ENCODE assay signal across 8 cellular contexts in the genomic region with DNA sequence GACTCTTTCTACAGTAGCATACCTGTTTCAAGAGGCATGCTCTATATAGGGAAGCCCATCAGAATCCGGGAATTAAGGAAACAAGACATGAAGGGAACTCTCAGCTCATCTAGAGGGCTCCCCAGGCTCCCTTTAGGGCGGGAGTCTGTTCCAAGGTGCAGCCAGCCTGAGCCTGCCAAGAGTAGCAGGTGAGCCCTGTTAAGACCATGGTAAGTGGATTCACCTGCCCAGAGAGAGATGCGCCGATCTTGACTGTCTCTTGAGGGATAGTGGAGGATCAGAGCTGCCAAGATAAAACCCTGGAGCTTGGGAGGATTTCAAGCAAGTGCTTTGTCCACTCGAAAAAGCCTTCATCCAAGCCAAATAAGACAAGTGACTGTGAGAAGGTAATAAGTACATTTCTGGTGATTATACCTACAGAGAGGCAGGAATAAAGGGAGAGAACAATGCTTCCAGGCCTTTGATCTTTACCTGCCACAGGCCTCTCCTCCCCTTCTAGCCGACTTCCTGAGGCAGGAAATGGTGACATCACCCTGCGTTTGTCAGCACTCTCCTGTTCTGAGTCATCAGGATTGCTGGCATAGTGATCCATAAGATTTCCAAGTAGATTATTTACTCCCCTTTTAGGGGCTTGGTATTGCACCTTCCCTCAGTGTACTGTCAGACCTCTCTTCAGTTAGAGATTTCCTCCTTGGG. TPM values are rescaled to one million over a fixed set of nuclear protein-coding genes. Genes with fewer than 3 reads are reported as not detected.
DNase-seq lines count a peak whose midpoint lies in the region; ATAC-seq, FAIRE-seq and TF ChIP-seq lines count a peak whose summit lies in the region.

No MANE protein-coding gene starts in this region.

- H3K9me3 ChIP-seq in adipocyte (ENCODE audit: control insufficient read depth, low read length) (peaks cover 27% of the 10 kb centered on the region), lung (ENCODE audit: control insufficient read depth in 2 of 2, insufficient read depth in 1 of 2, low read length in 1 of 2) (no peaks in the 10 kb centered on the region)

- no peak overlapping the region for H3K9ac ChIP-seq in adipocyte (ENCODE audit: low read length)

- no peak for TF ChIP-seq POLR2A in GM12892 (IDR thresholded peaks at IDR 0.05; ENCODE audit: low read depth, low read length)

- ATAC-seq in lung (ENCODE audit: insufficient read depth, low FRiP score), result peak; percentile 80

- no peak for TF ChIP-seq CTCF in lung (IDR thresholded peaks at IDR 0.05; ENCODE audit: control extremely low read depth, extremely low read depth)
- no peak for TF ChIP-seq CTCF in D721Med (IDR thresholded peaks at IDR 0.05; ENCODE audit: insufficient read depth, missing control alignments)

- H3K27ac ChIP-seq in lung (ENCODE audit: low read depth in 1 of 2, low read length in 1 of 2), result peak overlapping the region in 1 of 2 donors; percentile 50

- H3K4me3 ChIP-seq in Jurkat, Clone E6-1 (ENCODE audit: low read length), result no peak overlapping the region
- H3K4me3 ChIP-seq in adipocyte (ENCODE audit: low read length) (no peak overlapping the region), lung (no peak overlapping the region)

- H3K27me3 ChIP-seq in adipocyte (replicated peaks; ENCODE audit: control insufficient read depth, insufficient read depth, low read length), result no peaks in the 10 kb centered on the region
- no peaks in the 10 kb centered on the region for H3K27me3 ChIP-seq in lung (ENCODE audit: control insufficient read depth, insufficient read depth)

- H3K36me3 ChIP-seq in adipocyte (ENCODE audit: control insufficient read depth, insufficient read depth, low read length, severe bottlenecking), result no peaks in the 10 kb centered on the region
- no peaks in the 10 kb centered on the region for H3K36me3 ChIP-seq in lung (ENCODE audit: control insufficient read depth in 2 of 2, insufficient read depth in 2 of 2, low read length in 2 of 2)

- H3K4me1 ChIP-seq in adipocyte (ENCODE audit: control insufficient read depth, insufficient read depth, low read length), result no peaks in the 10 kb centered on the region
- no peaks in the 10 kb centered on the region for H3K4me1 ChIP-seq in lung (ENCODE audit: control insufficient read depth in 2 of 2, insufficient read depth in 2 of 2, low read length in 2 of 2)

- peak; percentile 68 to 92 (median 76) for DNase-seq in NCI-H1417 (lab: John Stamatoyannopoulos, UW)
- no peak for DNase-seq in NCI-H1417 treated with DMSO at 0.1 percent for 48 hours (lab: John Stamatoyannopoulos, UW)
- peak; percentile 25 for DNase-seq in Jurkat, Clone E6-1 (ENCODE audit: low read depth, low spot score)
- peak; percentile 46 for DNase-seq in adipocyte (ENCODE audit: low read depth)
- peak; percentile 43 for DNase-seq in lung (ENCODE audit: low spot score)
- no peak for DNase-seq in NCI-H2171 (lab: John Stamatoyannopoulos, UW)
- DNase-seq in D721Med (ENCODE audit: insufficient read length, low spot score), result no peak
- no peak for DNase-seq in GM12892 (ENCODE audit: insufficient read length)

- FAIRE-seq in D721Med (lab: Jason Lieb, UNC), result no peak
- FAIRE-seq in GM12892 (lab: Jason Lieb, UNC), result no peak

- 54 to 67% methylated on average over 7 of the region's 7 CpGs for WGBS in lung, 2 donors

RNA-seq across cellular contexts. Expression of a gene that starts 31.5 kb away (rescaled TPM):
- polyA plus RNA-seq in Jurkat, Clone E6-1 (2012; ENCODE audit: insufficient read depth, insufficient read length), result 4.8 TPM
- total RNA-seq in lung, result 10 to 100 TPM; 50.6 to 58.6 TPM
- 10 to 100 TPM; 22.2 to 44.8 TPM for polyA plus RNA-seq in lung
- polyA plus RNA-seq in GM12892 (2012; ENCODE audit: missing spikeins), result 1.8 TPM

Comparison
In these comparisons a context has a peak if more than half of its experiments do, and no peak if none do; other contexts are left out.
1. DNase-seq: peak in NCI-H1417 (3 of 3), Jurkat, Clone E6-1 (single experiment), adipocyte (single experiment) and lung (single experiment); none in NCI-H1417 treated with DMSO at 0.1 percent for 48 hours (single experiment), NCI-H2171 (single experiment), D721Med (single experiment) and GM12892 (single experiment).